Comparison of ENCODE assay signal across 23 cellular contexts in genomic region chr6:108170607-108171290, GRCh38. TPM values are rescaled to one million over a fixed set of nuclear protein-coding genes. Genes with fewer than 3 reads are reported as not detected.
A peak's percentile ranks its signal among the peaks of the same experiment; 100 is the strongest.
DNase-seq lines count a peak whose midpoint lies in the region; ATAC-seq, FAIRE-seq and TF ChIP-seq lines count a peak whose summit lies in the region.
"Had no signal": no experiment of that assay in that cellular context is flagged by ENCODE, and none has a peak within 500 bp of the region (broad histone marks: within the 10 kb centered on the region; RNA-seq: fewer than 3 reads in every experiment).

No MANE protein-coding gene starts in this region.

- no peak for ATAC-seq in CD8-positive, alpha-beta T cell
- ATAC-seq in SK-N-SH treated with all-trans-retinoic acid at 6 μM for 48 hours = no peak
- ATAC-seq: activated CD4-positive, alpha-beta T cell treated with anti-CD3 and anti-CD28 coated beads for 36 hours; gastroesophageal sphincter; HCT116 had no signal

- CTCF ChIA-PET in CD8-positive, alpha-beta T cell (lab: Charles Lee) = no interaction called here
- CTCF ChIA-PET in H1 (lab: Charles Lee; ENCODE audit: partially characterized antibody) = interaction anchor here (1.0 to 10.8 kb wide), 5 partner anchors 12 to 322 kb away, joined by 3 to 85 read pairs (median 11); no protein-coding TSS in a partner anchor

- H3K4me1 Mint-ChIP-seq in CD8-positive, alpha-beta T cell (ENCODE audit: low read depth) = peaks cover 50% of the 10 kb centered on the region
- H3K4me1 Mint-ChIP-seq in nephron = peaks cover 22% of the 10 kb centered on the region

- H2AK5ac ChIP-seq in H1 (ENCODE audit: low read depth, low read length) = no peak overlapping the region

- TF ChIP-seq POLR2A in H1 (IDR thresholded peaks at IDR 0.05; ENCODE audit: control extremely low read depth in 1 of 2, low read depth in 2 of 2, low read length in 2 of 2) (no peak), uterus (IDR thresholded peaks at IDR 0.05) (no peak)

- H3K18ac ChIP-seq in H1 (ENCODE audit: extremely low read depth, low read length) = no peak overlapping the region

- H3K4me3 Mint-ChIP-seq in CD8-positive, alpha-beta T cell = peak overlapping the region; percentile 29
- peak overlapping the region in 2 of 3 experiments; percentile 4 to 9 for H3K4me3 Mint-ChIP-seq in nephron
- H3K4me3 Mint-ChIP-seq: activated CD4-positive, alpha-beta T cell treated with anti-CD3 and anti-CD28 coated beads for 36 hours had no signal

- no peaks in the 10 kb centered on the region for H3K9me3 Mint-ChIP-seq in CD8-positive, alpha-beta T cell
- H3K9me3 Mint-ChIP-seq in nephron = peaks cover 4% of the 10 kb centered on the region

- no peaks in the 10 kb centered on the region for H3K79me1 ChIP-seq in H1 (ENCODE audit: low read depth, low read length)

- H2AFZ ChIP-seq in H1 (ENCODE audit: low read length) = no peak overlapping the region

- no peak overlapping the region for H3K4ac ChIP-seq in H1 (replicated peaks; ENCODE audit: insufficient read length, low read depth, low read length)

- peaks cover 69% of the 10 kb centered on the region for H3K27me3 ChIP-seq in CD8-positive, alpha-beta T cell (ENCODE audit: insufficient read depth, low read length)
- peaks cover 100% of the 10 kb centered on the region for H3K27me3 ChIP-seq in H7 (ENCODE audit: control insufficient read depth, insufficient read depth, low read length)
- peaks cover 94 to 100% (median 97%) of the 10 kb centered on the region in 4 experiments for H3K27me3 ChIP-seq in H1 (replicated peaks in 1 of 4; ENCODE audit: control insufficient read depth in 3 of 4, extremely low read depth in 1 of 4, insufficient read depth in 3 of 4, low read length in 3 of 4)
- peaks cover 20 to 66% of the 10 kb centered on the region in 2 donors for H3K27me3 ChIP-seq in uterus

- H3K14ac ChIP-seq in H1 (ENCODE audit: insufficient read length) = no peak overlapping the region

- no peaks in the 10 kb centered on the region for H3K36me3 Mint-ChIP-seq in CD8-positive, alpha-beta T cell
- H3K36me3 Mint-ChIP-seq in nephron (ENCODE audit: low read depth) = no peaks in the 10 kb centered on the region

- H3K23me2 ChIP-seq in H1 (ENCODE audit: low read depth, low read length) = no peaks in the 10 kb centered on the region; the same call in 1 of the 2 replicates

- no peak overlapping the region for H3K9ac ChIP-seq in H1 (replicated peaks in 1 of 4; ENCODE audit: extremely low read depth in 1 of 4, low read depth in 3 of 4, low read length in 3 of 4)

- POLR2A ChIA-PET in CD8-positive, alpha-beta T cell (lab: Charles Lee) = no interaction called here
- POLR2A ChIA-PET in H1 (lab: Charles Lee; ENCODE audit: partially characterized antibody) = interaction anchor here (0.5 to 4.4 kb wide), 5 partner anchors 8 to 330 kb away, joined by 3 to 19 read pairs (median 3); no protein-coding TSS in a partner anchor

- no peak overlapping the region for H2BK20ac ChIP-seq in H1 (ENCODE audit: low read length)

- 2% methylated on average over 27 of the region's 27 CpGs; no CpG with 5 or more reads in 1 of the 2 experiments for WGBS in H1 (ENCODE audit: extremely low coverage in 1 of 2, insufficient coverage in 1 of 2, insufficient read length in 1 of 2, insufficient replicate concordance in 2 of 2, low coverage in 1 of 2, low lambda C conversion rate in 2 of 2, missing lambda C conversion rate in 1 of 2), 2 experiments

- H4K8ac ChIP-seq in H1 (ENCODE audit: extremely low read depth, insufficient read depth, low read length) = no peak overlapping the region

- no peak overlapping the region for H2BK12ac ChIP-seq in H1 (ENCODE audit: low read depth, low read length)

- DNase-seq in CD8-positive, alpha-beta T cell = no peak
- peak; percentile 78 for DNase-seq in H7
- no peak for DNase-seq in H1 (ENCODE audit: low read depth in 1 of 2, low spot score in 2 of 2)
- DNase-seq in uterus = no peak
- DNase-seq in D721Med (ENCODE audit: insufficient read length, low spot score) = no peak
- no peak for DNase-seq in activated CD8-positive, alpha-beta memory T cell treated with anti-CD3 and anti-CD28 coated beads for 24 hours
- DNase-seq: activated CD4-positive, alpha-beta T cell treated with anti-CD3 and anti-CD28 coated beads for 36 hours; activated gamma-delta T cell treated with Interleukin-2 at 50 U/mL for 16 hours; DND-41; effector CD4-positive, alpha-beta T cell; NCI-H1417 treated with DMSO at 0.1 percent for 48 hours; NCI-H2107; NCI-H524; spleen had no signal

- TF ChIP-seq RAD21 in H1 (IDR thresholded peaks at IDR 0.05 in 1 of 2, conservative IDR thresholded peaks at IDR 0.05 in 1 of 2; ENCODE audit: low read depth in 2 of 2, low read length in 2 of 2) = no peak

- H3K4me1 ChIP-seq in CD8-positive, alpha-beta T cell (ENCODE audit: insufficient read depth, low read length) = peaks cover 44% of the 10 kb centered on the region
- H3K4me1 ChIP-seq in H1 (replicated peaks in 1 of 4; ENCODE audit: control insufficient read depth in 3 of 4, insufficient read depth in 4 of 4, low read length in 3 of 4) = peaks cover 4 to 48% (median 35%) of the 10 kb centered on the region in 4 experiments
- peaks cover 0 to 27% of the 10 kb centered on the region in 2 donors for H3K4me1 ChIP-seq in uterus

- H2BK120ac ChIP-seq in H1 (replicated peaks; ENCODE audit: low read depth, low read length) = no peak overlapping the region

- no peak overlapping the region for H4K5ac ChIP-seq in H1 (ENCODE audit: insufficient read length, low read depth, low read length)

- H3K79me2 ChIP-seq in H1 (ENCODE audit: control insufficient read depth in 1 of 2, insufficient read depth in 2 of 2, low read length in 2 of 2) = no peaks in the 10 kb centered on the region

- peaks cover 72% of the 10 kb centered on the region for H3K27me3 Mint-ChIP-seq in CD8-positive, alpha-beta T cell (ENCODE audit: low read depth)
- H3K27me3 Mint-ChIP-seq in nephron (ENCODE audit: low read depth) = peaks cover 100% of the 10 kb centered on the region

- no peak overlapping the region for H3K27ac ChIP-seq in CD8-positive, alpha-beta T cell (ENCODE audit: low read depth, low read length)
- H3K27ac ChIP-seq in H1 (ENCODE audit: low read depth, low read length) (no peak overlapping the region), uterus (no peak overlapping the region)
- H3K27ac ChIP-seq: esophagus muscularis mucosa, gastroesophageal sphincter, neutrophil, spleen had no signal

- H3K9me3 ChIP-seq in CD8-positive, alpha-beta T cell (ENCODE audit: low read length) = no peaks in the 10 kb centered on the region
- no peaks in the 10 kb centered on the region for H3K9me3 ChIP-seq in H1 (ENCODE audit: insufficient read depth in 2 of 2, low read depth in 1 of 2, low read length in 1 of 2)
- H3K9me3 ChIP-seq in uterus = no peaks in the 10 kb centered on the region
- H3K9me3 ChIP-seq: esophagus muscularis mucosa, neutrophil had no signal

- no peaks in the 10 kb centered on the region for H3K36me3 ChIP-seq in CD8-positive, alpha-beta T cell (ENCODE audit: insufficient read depth, low read length)
- no peaks in the 10 kb centered on the region for H3K36me3 ChIP-seq in H7 (replicated peaks; ENCODE audit: control insufficient read depth, insufficient read depth, low read length)
- peaks cover 0 to 5% (median 0%) of the 10 kb centered on the region in 4 experiments; a peak in 1 of 8 replicates for H3K36me3 ChIP-seq in H1 (ENCODE audit: control insufficient read depth in 2 of 4, insufficient read depth in 4 of 4, low read length in 3 of 4)
- H3K36me3 ChIP-seq in uterus = no peaks in the 10 kb centered on the region
- H3K36me3 ChIP-seq: esophagus muscularis mucosa, gastroesophageal sphincter, neutrophil, spleen had no signal

- intact Hi-C loops in CD8-positive, alpha-beta T cell (cut with DNase I, micrococcal nuclease) = no loop called here
- intact Hi-C loops in uterus (cut with DNase I; ENCODE audit: low total_unique reads) = no loop called here

- H3K27ac Mint-ChIP-seq in CD8-positive, alpha-beta T cell = no peak overlapping the region
- H3K27ac Mint-ChIP-seq in nephron = no peak overlapping the region
- H3K27ac Mint-ChIP-seq: activated CD4-positive, alpha-beta T cell treated with anti-CD3 and anti-CD28 coated beads for 36 hours had no signal

- FAIRE-seq in H1 (lab: Jason Lieb, UNC) (no peak), D721Med (lab: Jason Lieb, UNC) (no peak)
- FAIRE-seq: TTC549 had no signal

- H4K20me1 ChIP-seq in H1 (replicated peaks in 1 of 2; ENCODE audit: control insufficient read depth in 1 of 2, insufficient read depth in 2 of 2, low read length in 2 of 2) = peaks cover 32 to 39% of the 10 kb centered on the region in 2 experiments

- no peak overlapping the region for H2BK5ac ChIP-seq in H1 (ENCODE audit: low read depth, low read length)

- 0 out of 2 replicates have a peak overlapping the region, but pooled peaks have one; percentile 16 for H2BK15ac ChIP-seq in H1 (ENCODE audit: low read length)

- TF ChIP-seq CTCF in CD8-positive, alpha-beta T cell (IDR thresholded peaks at IDR 0.05) = no peak
- TF ChIP-seq CTCF in H1 (IDR thresholded peaks at IDR 0.05; ENCODE audit: control extremely low read depth in 1 of 3, insufficient read depth in 1 of 3, low read depth in 1 of 3, low read length in 3 of 3) = no peak
- no peak for TF ChIP-seq CTCF in nephron (IDR thresholded peaks at IDR 0.05; ENCODE audit: unreplicated experiment in 3 of 3)
- no peak for TF ChIP-seq CTCF in uterus (IDR thresholded peaks at IDR 0.05)
- no peak for TF ChIP-seq CTCF in D721Med (IDR thresholded peaks at IDR 0.05; ENCODE audit: insufficient read depth, missing control alignments)

- no peak overlapping the region for H3K56ac ChIP-seq in H1 (replicated peaks; ENCODE audit: insufficient read length, low read depth, low read length)

- no peak overlapping the region for H3K23ac ChIP-seq in H1 (ENCODE audit: insufficient read length)

- H3K4me2 ChIP-seq in H1 (ENCODE audit: insufficient read depth in 1 of 2, low read depth in 2 of 2, low read length in 2 of 2) = peak overlapping the region; percentile 59 to 83

- no peak overlapping the region for H3K4me3 ChIP-seq in CD8-positive, alpha-beta T cell (ENCODE audit: low read depth, low read length)
- no peak overlapping the region for H3K4me3 ChIP-seq in H7 (ENCODE audit: insufficient read depth, low read depth, low read length)
- H3K4me3 ChIP-seq in H1 (ENCODE audit: extremely low read depth in 1 of 4, insufficient read depth in 2 of 4, low read depth in 3 of 4, low read length in 4 of 4) = peak overlapping the region in 1 of 4 experiments; percentile 49; a peak in 3 of 8 replicates
- H3K4me3 ChIP-seq in uterus = no peak overlapping the region
- H3K4me3 ChIP-seq: gastroesophageal sphincter had no signal

- no peak overlapping the region for H4K91ac ChIP-seq in H1 (replicated peaks; ENCODE audit: insufficient read length, low read length)

- TF ChIP-seq EP300 in H1 (IDR thresholded peaks at IDR 0.05; ENCODE audit: borderline replicate concordance in 1 of 2, low read depth in 2 of 2, low read length in 2 of 2) = no peak

RNA-seq across cellular contexts. Expression of gene NR2E1, which starts 4.9 kb away (rescaled TPM):
- total RNA-seq in CD8-positive, alpha-beta T cell = not detected
- total RNA-seq in H7 (2014; rRNA removed; shearing (Covaris generic)) = not detected in 2 replicates
- total RNA-seq in H1 (2021; fragmentation: NEBNext Ultra II Directional; extraction: Animal tissue kit (Norgen Biotek cat#: 25700)) = not detected in 2 replicates
- polyA plus RNA-seq in H1 (2011; rRNA removed) = not detected in 2 replicates
- polyA plus RNA-seq in H1 (2011; cell fraction: cytosol; rRNA removed) = not detected
- polyA plus RNA-seq in H1 (2011; cell fraction: nucleus; rRNA removed) = not detected
- polyA plus RNA-seq in H1 (2012, experiment 1 of 2) = not detected in 4 replicates
- not detected for polyA plus RNA-seq in H1 (2012, experiment 2 of 2)
- polyA plus RNA-seq in H1 (2013, experiment 1 of 2) = not detected
- not detected for polyA plus RNA-seq in H1 (2013, experiment 2 of 2)
- polyA minus RNA-seq in H1 (2011; rRNA and poly(A)+ RNA removed) = not detected in 2 replicates
- polyA minus RNA-seq in H1 (2011; cell fraction: cytosol; rRNA and poly(A)+ RNA removed) = not detected
- not detected for polyA minus RNA-seq in H1 (2011; cell fraction: nucleus; rRNA and poly(A)+ RNA removed)
- total RNA-seq in uterus = not detected
- total RNA-seq: activated CD4-positive, alpha-beta T cell treated with anti-CD3 and anti-CD28 coated beads for 36 hours; esophagus muscularis mucosa; gastroesophageal sphincter; spleen; subcutaneous adipose tissue; urinary bladder had no signal
- polyA plus RNA-seq: spleen, urinary bladder had no signal
